Comparison of ENCODE assay signal across 24 cellular contexts in genomic region chr2:61679096-61679495, GRCh38.
"Had no signal": no experiment of that assay in that cellular context is flagged by ENCODE, and none has a peak within 500 bp of the region (broad histone marks: within the 10 kb centered on the region; RNA-seq: fewer than 3 reads in every experiment).

No MANE protein-coding gene starts in this region.

- H3K4me2 ChIP-seq: neural progenitor cell had no signal

- H3K9ac ChIP-seq: neural progenitor cell, parathyroid adenoma had no signal

- DNase-seq: dermis blood vessel endothelial cell; effector memory CD8-positive, alpha-beta T cell; erythroblast; hypothalamus; immature natural killer cell; islet precursor cell; kidney glomerular epithelial cell; left colon; mammary epithelial cell; mesendoderm; midbrain; naive thymus-derived CD4-positive, alpha-beta T cell; sigmoid colon; spleen; stimulated activated CD4-positive, alpha-beta T cell treated with anti-CD3 and anti-CD28 coated beads, Interleukin-4, amount 100 ng/mL, for 4 hours; stimulated activated naive CD8-positive, alpha-beta T cell treated with anti-CD3 and anti-CD28 coated beads, Interleukin-15, Interleukin-2, amounts not matched to agents 100 U/mL and 50 U/mL, for 24 hours; substantia nigra; testis; tibial artery had no signal

- H3K27me3 ChIP-seq: neural progenitor cell, right atrium auricular region, sigmoid colon, spleen, testis, tibial artery had no signal

- H3K9me3 ChIP-seq: right atrium auricular region, testis had no signal

- H3K79me2 ChIP-seq: parathyroid adenoma had no signal

- H2AFZ ChIP-seq: neural progenitor cell, parathyroid adenoma had no signal

- ATAC-seq: effector memory CD8-positive, alpha-beta T cell; left colon; naive thymus-derived CD4-positive, alpha-beta T cell; stimulated activated memory B cell treated with anti-CD40 and anti-IgM and Interleukin-4, amounts not matched to agents 10 μg/mL and 1 μg/mL and 100 μg/mL, for 72 hours; stimulated activated naive CD8-positive, alpha-beta T cell treated with anti-CD3 and anti-CD28 coated beads, Interleukin-15, Interleukin-2, amounts not matched to agents 100 U/mL and 50 U/mL, for 24 hours had no signal

- H3K36me3 ChIP-seq: neural progenitor cell, right atrium auricular region, sigmoid colon, spleen, tibial artery had no signal

- H3K27ac ChIP-seq: coronary artery, neural progenitor cell, parathyroid adenoma, right atrium auricular region, sigmoid colon, spleen, testis, tibial artery had no signal

- H3K4me1 ChIP-seq: neural progenitor cell, parathyroid adenoma, right atrium auricular region, sigmoid colon, spleen, testis, tibial artery had no signal

- H3K4me3 ChIP-seq: coronary artery, neural progenitor cell, right atrium auricular region, sigmoid colon, spleen, testis, tibial artery had no signal
